19 cellular contexts compared by ENCODE assay signal in genomic region chr11:120088056-120088455, GRCh38. TPM values are rescaled to one million over a fixed set of nuclear protein-coding genes. Genes with fewer than 3 reads are reported as not detected.
DNase-seq lines count a peak whose midpoint lies in the region; ATAC-seq, FAIRE-seq and TF ChIP-seq lines count a peak whose summit lies in the region.
"Had no signal": no experiment of that assay in that cellular context is flagged by ENCODE, and none has a peak within 500 bp of the region (broad histone marks: within the 10 kb centered on the region; RNA-seq: fewer than 3 reads in every experiment).

No MANE protein-coding gene starts in this region.

- H3K36me3 ChIP-seq in small intestine (ENCODE audit: control insufficient read depth in 2 of 2, insufficient read depth in 2 of 2, low read length in 2 of 2): no peaks in the 10 kb centered on the region
- H3K36me3 ChIP-seq: HAP-1 had no signal

- no peaks in the 10 kb centered on the region for H3K4me1 ChIP-seq in small intestine (ENCODE audit: control insufficient read depth in 2 of 2, insufficient read depth in 1 of 2, low read depth in 1 of 2, low read length in 1 of 2)
- H3K4me1 ChIP-seq: Caco-2, HAP-1 had no signal

- no peaks in the 10 kb centered on the region for H3K9me3 ChIP-seq in small intestine (ENCODE audit: control insufficient read depth, low read depth)

- ATAC-seq in HG03108 (IDR thresholded peaks at IDR 0.05; ENCODE audit: unreplicated experiment): no peak

- H3K27ac ChIP-seq in caudate nucleus (ENCODE audit: low read depth, low read length) (peak overlapping the region; percentile 96), temporal lobe (ENCODE audit: low read depth, low read length) (peak overlapping the region; percentile 99), small intestine (ENCODE audit: low read depth in 1 of 2, low read length in 1 of 2) (no peak overlapping the region)
- H3K27ac ChIP-seq: C4-2B had no signal

- TF ChIP-seq CTCF in nephron (IDR thresholded peaks at IDR 0.05; ENCODE audit: unreplicated experiment in 3 of 3): no peak

- no peak for FAIRE-seq in small intestine (lab: Jason Lieb, UNC)
- FAIRE-seq: A204.1, D721Med, G401.6, GM12891, GM19239, H1, HTR-8/SVneo had no signal

- H3K27ac Mint-ChIP-seq in nephron: peak overlapping the region in 2 of 3 experiments; percentile 30 to 51
- H3K27ac Mint-ChIP-seq: CD4-positive, alpha-beta T cell had no signal

- H3K27me3 Mint-ChIP-seq in nephron (ENCODE audit: low read depth): peaks cover 11% of the 10 kb centered on the region

- no peak overlapping the region for H3K4me3 Mint-ChIP-seq in nephron
- H3K4me3 Mint-ChIP-seq: CD4-positive, alpha-beta T cell had no signal

- peaks cover 20% of the 10 kb centered on the region for H3K4me1 Mint-ChIP-seq in nephron

- H3K4me3 ChIP-seq in small intestine (ENCODE audit: low read depth in 1 of 2, low read length in 2 of 2): no peak overlapping the region
- H3K4me3 ChIP-seq: HAP-1 had no signal

- DNase-seq in caudate nucleus (lab: John Stamatoyannopoulos, UW) (peak in 1 of 61 donors; percentile 5), Ammon's horn (ENCODE audit: low spot score) (no peak), small intestine (no peak)
- DNase-seq: ACHN; Caco-2; CD4-positive, alpha-beta T cell; IMR-90 had no signal

- peaks cover 11% of the 10 kb centered on the region for H3K36me3 Mint-ChIP-seq in nephron (ENCODE audit: low read depth)

- peaks cover 10% of the 10 kb centered on the region for H3K9me3 Mint-ChIP-seq in nephron

- H3K27me3 ChIP-seq in small intestine (ENCODE audit: control insufficient read depth in 2 of 2, insufficient read depth in 2 of 2, low read length in 2 of 2): no peaks in the 10 kb centered on the region

- WGBS in small intestine, 3 donors: 85 to 92% (median 91%) methylated on average over 2 of the region's 2 CpGs

RNA-seq across cellular contexts. Expression of gene TRIM29, which starts 49.9 kb away (rescaled TPM):
- 0.25 TPM for total RNA-seq in temporal lobe
- 10 to 100 TPM in 1 of 3 donors, 1 to 10 TPM in 2; 1.1 to 10.3 (median 2.3) TPM for polyA plus RNA-seq in small intestine
- total RNA-seq: CD4-positive, alpha-beta T cell; IMR-90 had no signal
- polyA plus RNA-seq: IMR-90 had no signal

Comparison
In these comparisons a context has a peak if more than half of its experiments do, and no peak if none do; other contexts are left out.
1. H3K27ac ChIP-seq: peak in caudate nucleus (single experiment) and temporal lobe (single experiment); none in small intestine (0 of 2).